Comparison of ENCODE assay signal across 1 cellular context in the genomic region with DNA sequence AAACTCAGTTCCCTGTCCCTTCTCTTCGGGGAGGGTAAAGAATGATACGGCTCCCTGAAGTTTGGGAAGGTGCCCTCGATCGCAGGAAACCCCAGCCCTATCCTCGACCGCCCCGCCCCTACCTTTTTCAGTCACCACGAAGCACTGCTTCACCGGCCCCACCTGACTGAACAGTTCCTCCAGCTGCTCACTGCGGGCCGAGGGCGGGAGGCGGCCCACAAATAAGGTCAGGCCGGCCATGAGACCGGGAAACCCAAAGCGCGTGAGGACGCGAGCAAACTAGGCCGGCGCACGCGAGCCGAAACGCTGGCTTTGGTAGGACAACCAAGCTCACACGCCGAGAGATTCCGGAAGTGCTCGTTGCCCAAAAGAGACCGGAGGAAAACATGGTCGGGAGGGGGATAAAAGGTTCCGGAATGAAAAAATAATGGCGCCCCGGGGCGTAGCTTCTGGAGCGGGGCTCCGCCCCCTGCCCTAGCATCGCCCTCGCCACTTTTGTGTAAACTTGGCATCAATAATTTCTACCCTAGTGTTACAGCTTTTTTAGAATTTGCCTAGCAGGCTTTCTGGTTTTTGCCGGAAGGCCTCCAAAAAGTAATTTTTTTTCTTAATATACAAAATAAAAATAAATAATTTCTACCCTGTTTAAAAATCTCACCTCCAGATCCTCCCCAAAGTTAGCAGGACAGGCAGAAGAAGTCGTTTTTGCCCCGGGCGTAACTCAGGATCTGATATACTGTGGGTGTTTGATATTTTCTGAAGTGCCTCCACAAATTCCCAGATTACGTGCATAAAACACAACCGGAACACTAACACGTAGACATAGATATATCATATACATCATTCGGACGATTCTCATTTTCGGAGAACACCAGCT.
A peak's percentile ranks its signal among the peaks of the same experiment; 100 is the strongest.
TF ChIP-seq lines count a peak whose summit lies in the region.

A gene with protein sequence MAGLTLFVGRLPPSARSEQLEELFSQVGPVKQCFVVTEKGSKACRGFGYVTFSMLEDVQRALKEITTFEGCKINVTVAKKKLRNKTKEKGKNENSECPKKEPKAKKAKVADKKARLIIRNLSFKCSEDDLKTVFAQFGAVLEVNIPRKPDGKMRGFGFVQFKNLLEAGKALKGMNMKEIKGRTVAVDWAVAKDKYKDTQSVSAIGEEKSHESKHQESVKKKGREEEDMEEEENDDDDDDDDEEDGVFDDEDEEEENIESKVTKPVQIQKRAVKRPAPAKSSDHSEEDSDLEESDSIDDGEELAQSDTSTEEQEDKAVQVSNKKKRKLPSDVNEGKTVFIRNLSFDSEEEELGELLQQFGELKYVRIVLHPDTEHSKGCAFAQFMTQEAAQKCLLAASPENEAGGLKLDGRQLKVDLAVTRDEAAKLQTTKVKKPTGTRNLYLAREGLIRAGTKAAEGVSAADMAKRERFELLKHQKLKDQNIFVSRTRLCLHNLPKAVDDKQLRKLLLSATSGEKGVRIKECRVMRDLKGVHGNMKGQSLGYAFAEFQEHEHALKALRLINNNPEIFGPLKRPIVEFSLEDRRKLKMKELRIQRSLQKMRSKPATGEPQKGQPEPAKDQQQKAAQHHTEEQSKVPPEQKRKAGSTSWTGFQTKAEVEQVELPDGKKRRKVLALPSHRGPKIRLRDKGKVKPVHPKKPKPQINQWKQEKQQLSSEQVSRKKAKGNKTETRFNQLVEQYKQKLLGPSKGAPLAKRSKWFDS (minus strand): TSS at position 355 of the 877 bp plus-strand sequence. CDS start 115 bp downstream, at position 240.

TF ChIP-seq in HepG2, 621 proteins besides CTCF, POLR2A, EP300 and RAD21 (continued from another document and continues in another):
- TF ChIP-seq ZNF629 (CRISPR knock-in tag; conservative IDR thresholded peaks at IDR 0.05), result peak; percentile 68
- TF ChIP-seq, protein P1, sequence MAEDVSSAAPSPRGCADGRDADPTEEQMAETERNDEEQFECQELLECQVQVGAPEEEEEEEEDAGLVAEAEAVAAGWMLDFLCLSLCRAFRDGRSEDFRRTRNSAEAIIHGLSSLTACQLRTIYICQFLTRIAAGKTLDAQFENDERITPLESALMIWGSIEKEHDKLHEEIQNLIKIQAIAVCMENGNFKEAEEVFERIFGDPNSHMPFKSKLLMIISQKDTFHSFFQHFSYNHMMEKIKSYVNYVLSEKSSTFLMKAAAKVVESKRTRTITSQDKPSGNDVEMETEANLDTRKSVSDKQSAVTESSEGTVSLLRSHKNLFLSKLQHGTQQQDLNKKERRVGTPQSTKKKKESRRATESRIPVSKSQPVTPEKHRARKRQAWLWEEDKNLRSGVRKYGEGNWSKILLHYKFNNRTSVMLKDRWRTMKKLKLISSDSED (CRISPR knock-in tag; IDR thresholded peaks at IDR 0.05), result peak; percentile 100
- TF ChIP-seq MAFF (IDR thresholded peaks at IDR 0.05; ENCODE audit: low read depth, low read length), result no peak
- TF ChIP-seq, protein P2, sequence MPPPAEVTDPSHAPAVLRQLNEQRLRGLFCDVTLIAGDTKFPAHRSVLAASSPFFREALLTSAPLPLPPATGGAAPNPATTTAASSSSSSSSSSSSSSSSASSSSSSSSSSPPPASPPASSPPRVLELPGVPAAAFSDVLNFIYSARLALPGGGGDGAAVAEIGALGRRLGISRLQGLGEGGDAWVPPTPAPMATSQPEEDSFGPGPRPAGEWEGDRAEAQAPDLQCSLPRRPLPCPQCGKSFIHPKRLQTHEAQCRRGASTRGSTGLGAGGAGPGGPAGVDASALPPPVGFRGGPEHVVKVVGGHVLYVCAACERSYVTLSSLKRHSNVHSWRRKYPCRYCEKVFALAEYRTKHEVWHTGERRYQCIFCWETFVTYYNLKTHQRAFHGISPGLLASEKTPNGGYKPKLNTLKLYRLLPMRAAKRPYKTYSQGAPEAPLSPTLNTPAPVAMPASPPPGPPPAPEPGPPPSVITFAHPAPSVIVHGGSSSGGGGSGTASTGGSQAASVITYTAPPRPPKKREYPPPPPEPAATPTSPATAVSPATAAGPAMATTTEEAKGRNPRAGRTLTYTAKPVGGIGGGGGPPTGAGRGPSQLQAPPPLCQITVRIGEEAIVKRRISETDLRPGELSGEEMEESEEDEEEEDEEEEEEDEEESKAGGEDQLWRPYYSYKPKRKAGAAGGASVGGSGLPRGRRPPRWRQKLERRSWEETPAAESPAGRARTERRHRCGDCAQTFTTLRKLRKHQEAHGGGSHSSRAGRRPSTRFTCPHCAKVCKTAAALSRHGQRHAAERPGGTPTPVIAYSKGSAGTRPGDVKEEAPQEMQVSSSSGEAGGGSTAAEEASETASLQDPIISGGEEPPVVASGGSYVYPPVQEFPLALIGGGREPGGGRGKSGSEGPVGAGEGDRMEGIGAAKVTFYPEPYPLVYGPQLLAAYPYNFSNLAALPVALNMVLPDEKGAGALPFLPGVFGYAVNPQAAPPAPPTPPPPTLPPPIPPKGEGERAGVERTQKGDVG (CRISPR knock-in tag; IDR thresholded peaks at IDR 0.05; ENCODE audit: borderline replicate concordance), result peak; percentile 95; the same call in 1 of the 2 replicates
- TF ChIP-seq FIP1L1 (IDR thresholded peaks at IDR 0.05; ENCODE audit: borderline replicate concordance, insufficient read depth, low read depth, low read length), result peak; percentile 84; the same call in 1 of the 2 replicates
- peak; percentile 62; the same call in 1 of the 2 replicates for TF ChIP-seq PAX8 (CRISPR knock-in tag; IDR thresholded peaks at IDR 0.05; ENCODE audit: borderline replicate concordance)
- TF ChIP-seq, protein P3, sequence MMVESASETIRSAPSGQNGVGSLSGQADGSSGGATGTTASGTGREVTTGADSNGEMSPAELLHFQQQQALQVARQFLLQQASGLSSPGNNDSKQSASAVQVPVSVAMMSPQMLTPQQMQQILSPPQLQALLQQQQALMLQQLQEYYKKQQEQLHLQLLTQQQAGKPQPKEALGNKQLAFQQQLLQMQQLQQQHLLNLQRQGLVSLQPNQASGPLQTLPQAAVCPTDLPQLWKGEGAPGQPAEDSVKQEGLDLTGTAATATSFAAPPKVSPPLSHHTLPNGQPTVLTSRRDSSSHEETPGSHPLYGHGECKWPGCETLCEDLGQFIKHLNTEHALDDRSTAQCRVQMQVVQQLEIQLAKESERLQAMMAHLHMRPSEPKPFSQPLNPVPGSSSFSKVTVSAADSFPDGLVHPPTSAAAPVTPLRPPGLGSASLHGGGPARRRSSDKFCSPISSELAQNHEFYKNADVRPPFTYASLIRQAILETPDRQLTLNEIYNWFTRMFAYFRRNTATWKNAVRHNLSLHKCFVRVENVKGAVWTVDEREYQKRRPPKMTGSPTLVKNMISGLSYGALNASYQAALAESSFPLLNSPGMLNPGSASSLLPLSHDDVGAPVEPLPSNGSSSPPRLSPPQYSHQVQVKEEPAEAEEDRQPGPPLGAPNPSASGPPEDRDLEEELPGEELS (CRISPR knock-in tag; IDR thresholded peaks at IDR 0.05), result peak; percentile 75
- TF ChIP-seq ZNF619 (CRISPR knock-in tag; IDR thresholded peaks at IDR 0.05), result peak; percentile 93
- TF ChIP-seq, protein P4, sequence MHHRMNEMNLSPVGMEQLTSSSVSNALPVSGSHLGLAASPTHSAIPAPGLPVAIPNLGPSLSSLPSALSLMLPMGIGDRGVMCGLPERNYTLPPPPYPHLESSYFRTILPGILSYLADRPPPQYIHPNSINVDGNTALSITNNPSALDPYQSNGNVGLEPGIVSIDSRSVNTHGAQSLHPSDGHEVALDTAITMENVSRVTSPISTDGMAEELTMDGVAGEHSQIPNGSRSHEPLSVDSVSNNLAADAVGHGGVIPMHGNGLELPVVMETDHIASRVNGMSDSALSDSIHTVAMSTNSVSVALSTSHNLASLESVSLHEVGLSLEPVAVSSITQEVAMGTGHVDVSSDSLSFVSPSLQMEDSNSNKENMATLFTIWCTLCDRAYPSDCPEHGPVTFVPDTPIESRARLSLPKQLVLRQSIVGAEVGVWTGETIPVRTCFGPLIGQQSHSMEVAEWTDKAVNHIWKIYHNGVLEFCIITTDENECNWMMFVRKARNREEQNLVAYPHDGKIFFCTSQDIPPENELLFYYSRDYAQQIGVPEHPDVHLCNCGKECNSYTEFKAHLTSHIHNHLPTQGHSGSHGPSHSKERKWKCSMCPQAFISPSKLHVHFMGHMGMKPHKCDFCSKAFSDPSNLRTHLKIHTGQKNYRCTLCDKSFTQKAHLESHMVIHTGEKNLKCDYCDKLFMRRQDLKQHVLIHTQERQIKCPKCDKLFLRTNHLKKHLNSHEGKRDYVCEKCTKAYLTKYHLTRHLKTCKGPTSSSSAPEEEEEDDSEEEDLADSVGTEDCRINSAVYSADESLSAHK (CRISPR knock-in tag; IDR thresholded peaks at IDR 0.05; ENCODE audit: borderline replicate concordance), result peak; percentile 94; the same call in 1 of the 2 replicates
- TF ChIP-seq RBM39 (IDR thresholded peaks at IDR 0.05; ENCODE audit: low read depth, low read length, poor library complexity, severe bottlenecking), result peak; percentile 82
- TF ChIP-seq RARG (CRISPR knock-in tag; IDR thresholded peaks at IDR 0.05; ENCODE audit: low read depth), result no peak
- peak; percentile 58; the same call in 1 of the 2 replicates for TF ChIP-seq SOX13 (IDR thresholded peaks at IDR 0.05)
- peak in 1 of 2 experiments; percentile 73; a peak in 2 of 4 replicates for TF ChIP-seq SOX13 (CRISPR knock-in tag; conservative IDR thresholded peaks at IDR 0.05 in 1 of 2, IDR thresholded peaks at IDR 0.05 in 1 of 2)
- TF ChIP-seq NFKB2 (CRISPR knock-in tag; IDR thresholded peaks at IDR 0.05; ENCODE audit: borderline replicate concordance), result peak; percentile 100
- peak; percentile 97 for TF ChIP-seq ZC3H13 (CRISPR knock-in tag; IDR thresholded peaks at IDR 0.05)
- peak; percentile 98 for TF ChIP-seq ZNF543 (CRISPR knock-in tag; IDR thresholded peaks at IDR 0.05)
- no peak for TF ChIP-seq SOX6 (IDR thresholded peaks at IDR 0.05)
- peak; percentile 71 for TF ChIP-seq SOX6 (CRISPR knock-in tag; IDR thresholded peaks at IDR 0.05)
- no peak for TF ChIP-seq PHB2 (IDR thresholded peaks at IDR 0.05; ENCODE audit: partially characterized antibody)
- peak; percentile 95 for TF ChIP-seq ZFP82 (CRISPR knock-in tag; IDR thresholded peaks at IDR 0.05; ENCODE audit: borderline replicate concordance)
- no peak for TF ChIP-seq NBN (conservative IDR thresholded peaks at IDR 0.05)
- TF ChIP-seq ZFP36 (IDR thresholded peaks at IDR 0.05; ENCODE audit: borderline replicate concordance, low read depth, low read length, partially characterized antibody), result no peak
- TF ChIP-seq BRD4 (CRISPR knock-in tag; IDR thresholded peaks at IDR 0.05), result peak; percentile 90; the same call in 1 of the 2 replicates
- TF ChIP-seq, protein P5, sequence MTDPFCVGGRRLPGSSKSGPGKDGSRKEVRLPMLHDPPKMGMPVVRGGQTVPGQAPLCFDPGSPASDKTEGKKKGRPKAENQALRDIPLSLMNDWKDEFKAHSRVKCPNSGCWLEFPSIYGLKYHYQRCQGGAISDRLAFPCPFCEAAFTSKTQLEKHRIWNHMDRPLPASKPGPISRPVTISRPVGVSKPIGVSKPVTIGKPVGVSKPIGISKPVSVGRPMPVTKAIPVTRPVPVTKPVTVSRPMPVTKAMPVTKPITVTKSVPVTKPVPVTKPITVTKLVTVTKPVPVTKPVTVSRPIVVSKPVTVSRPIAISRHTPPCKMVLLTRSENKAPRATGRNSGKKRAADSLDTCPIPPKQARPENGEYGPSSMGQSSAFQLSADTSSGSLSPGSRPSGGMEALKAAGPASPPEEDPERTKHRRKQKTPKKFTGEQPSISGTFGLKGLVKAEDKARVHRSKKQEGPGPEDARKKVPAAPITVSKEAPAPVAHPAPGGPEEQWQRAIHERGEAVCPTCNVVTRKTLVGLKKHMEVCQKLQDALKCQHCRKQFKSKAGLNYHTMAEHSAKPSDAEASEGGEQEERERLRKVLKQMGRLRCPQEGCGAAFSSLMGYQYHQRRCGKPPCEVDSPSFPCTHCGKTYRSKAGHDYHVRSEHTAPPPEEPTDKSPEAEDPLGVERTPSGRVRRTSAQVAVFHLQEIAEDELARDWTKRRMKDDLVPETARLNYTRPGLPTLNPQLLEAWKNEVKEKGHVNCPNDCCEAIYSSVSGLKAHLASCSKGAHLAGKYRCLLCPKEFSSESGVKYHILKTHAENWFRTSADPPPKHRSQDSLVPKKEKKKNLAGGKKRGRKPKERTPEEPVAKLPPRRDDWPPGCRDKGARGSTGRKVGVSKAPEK (CRISPR knock-in tag; IDR thresholded peaks at IDR 0.05; ENCODE audit: borderline replicate concordance), result no peak
- 0 out of 2 replicates have a peak, but pooled peaks have one; percentile 34 for TF ChIP-seq ZBTB3 (CRISPR knock-in tag; IDR thresholded peaks at IDR 0.05; ENCODE audit: borderline replicate concordance, low read depth)
- TF ChIP-seq ZNF776 (CRISPR knock-in tag; IDR thresholded peaks at IDR 0.05), result peak; percentile 94
- TF ChIP-seq ZNF724P (CRISPR knock-in tag; IDR thresholded peaks at IDR 0.05; ENCODE audit: borderline replicate concordance), result peak; percentile 100
- TF ChIP-seq ZNF746 (CRISPR knock-in tag; IDR thresholded peaks at IDR 0.05), result peak; percentile 92
- TF ChIP-seq ZNF451 (CRISPR knock-in tag; IDR thresholded peaks at IDR 0.05), result peak; percentile 99
- TF ChIP-seq ZNF577 (CRISPR knock-in tag; IDR thresholded peaks at IDR 0.05; ENCODE audit: borderline replicate concordance, low read depth), result no peak; the same call in 1 of the 2 replicates
- TF ChIP-seq MBD4 (IDR thresholded peaks at IDR 0.05; ENCODE audit: borderline replicate concordance, low read length), result no peak; the same call in 1 of the 2 replicates
- peak; percentile 49; the same call in 1 of the 2 replicates for TF ChIP-seq WIZ (CRISPR knock-in tag; IDR thresholded peaks at IDR 0.05)
- TF ChIP-seq HOXA7 (CRISPR knock-in tag; IDR thresholded peaks at IDR 0.05), result peak; percentile 93; the same call in 1 of the 2 replicates
- TF ChIP-seq ZNF773 (CRISPR knock-in tag; IDR thresholded peaks at IDR 0.05; ENCODE audit: borderline replicate concordance), result peak; percentile 98
- TF ChIP-seq, protein P6, sequence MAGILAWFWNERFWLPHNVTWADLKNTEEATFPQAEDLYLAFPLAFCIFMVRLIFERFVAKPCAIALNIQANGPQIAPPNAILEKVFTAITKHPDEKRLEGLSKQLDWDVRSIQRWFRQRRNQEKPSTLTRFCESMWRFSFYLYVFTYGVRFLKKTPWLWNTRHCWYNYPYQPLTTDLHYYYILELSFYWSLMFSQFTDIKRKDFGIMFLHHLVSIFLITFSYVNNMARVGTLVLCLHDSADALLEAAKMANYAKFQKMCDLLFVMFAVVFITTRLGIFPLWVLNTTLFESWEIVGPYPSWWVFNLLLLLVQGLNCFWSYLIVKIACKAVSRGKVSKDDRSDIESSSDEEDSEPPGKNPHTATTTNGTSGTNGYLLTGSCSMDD (CRISPR knock-in tag; IDR thresholded peaks at IDR 0.05), result no peak; the same call in 1 of the 2 replicates
- TF ChIP-seq, protein P7, sequence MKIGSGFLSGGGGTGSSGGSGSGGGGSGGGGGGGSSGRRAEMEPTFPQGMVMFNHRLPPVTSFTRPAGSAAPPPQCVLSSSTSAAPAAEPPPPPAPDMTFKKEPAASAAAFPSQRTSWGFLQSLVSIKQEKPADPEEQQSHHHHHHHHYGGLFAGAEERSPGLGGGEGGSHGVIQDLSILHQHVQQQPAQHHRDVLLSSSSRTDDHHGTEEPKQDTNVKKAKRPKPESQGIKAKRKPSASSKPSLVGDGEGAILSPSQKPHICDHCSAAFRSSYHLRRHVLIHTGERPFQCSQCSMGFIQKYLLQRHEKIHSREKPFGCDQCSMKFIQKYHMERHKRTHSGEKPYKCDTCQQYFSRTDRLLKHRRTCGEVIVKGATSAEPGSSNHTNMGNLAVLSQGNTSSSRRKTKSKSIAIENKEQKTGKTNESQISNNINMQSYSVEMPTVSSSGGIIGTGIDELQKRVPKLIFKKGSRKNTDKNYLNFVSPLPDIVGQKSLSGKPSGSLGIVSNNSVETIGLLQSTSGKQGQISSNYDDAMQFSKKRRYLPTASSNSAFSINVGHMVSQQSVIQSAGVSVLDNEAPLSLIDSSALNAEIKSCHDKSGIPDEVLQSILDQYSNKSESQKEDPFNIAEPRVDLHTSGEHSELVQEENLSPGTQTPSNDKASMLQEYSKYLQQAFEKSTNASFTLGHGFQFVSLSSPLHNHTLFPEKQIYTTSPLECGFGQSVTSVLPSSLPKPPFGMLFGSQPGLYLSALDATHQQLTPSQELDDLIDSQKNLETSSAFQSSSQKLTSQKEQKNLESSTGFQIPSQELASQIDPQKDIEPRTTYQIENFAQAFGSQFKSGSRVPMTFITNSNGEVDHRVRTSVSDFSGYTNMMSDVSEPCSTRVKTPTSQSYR (CRISPR knock-in tag; IDR thresholded peaks at IDR 0.05; ENCODE audit: borderline replicate concordance), result peak; percentile 80
